In the genomic region with DNA sequence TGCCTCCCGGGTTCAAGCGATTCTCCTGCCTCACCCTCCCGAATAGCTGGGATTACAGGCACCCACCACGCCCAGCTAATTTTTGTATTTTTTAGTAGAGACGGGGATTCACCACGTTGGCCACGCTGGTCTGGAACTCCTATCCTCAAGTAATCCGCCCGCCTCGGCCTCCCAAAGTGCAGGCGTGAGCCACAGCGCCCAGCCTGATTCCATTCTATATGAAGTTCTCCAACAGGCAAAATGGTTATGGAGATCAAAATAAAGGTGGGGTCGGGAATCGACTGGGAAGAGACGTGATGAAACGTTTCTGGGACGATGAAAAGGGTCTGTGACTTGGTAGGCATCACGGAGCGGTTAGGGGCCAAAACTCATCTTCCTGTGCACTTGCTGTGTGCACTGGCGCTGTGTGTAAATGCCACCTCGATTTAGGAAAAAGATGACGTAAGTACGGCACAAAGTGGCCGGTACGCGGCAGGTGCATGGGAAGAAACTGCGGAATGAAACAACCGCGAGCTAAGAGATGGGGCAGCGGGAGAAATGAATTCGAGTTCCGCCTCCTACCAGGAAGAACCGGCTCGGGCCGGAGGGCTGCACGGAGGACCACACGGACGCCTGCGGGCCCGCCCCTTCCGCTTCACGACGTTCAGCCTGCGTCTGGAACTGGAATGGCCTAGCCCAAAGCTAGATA, we compare ENCODE assay signal across 8 cellular contexts.
DNase-seq lines count a peak whose midpoint lies in the region; ATAC-seq and TF ChIP-seq lines count a peak whose summit lies in the region.

No MANE protein-coding gene starts in this region.

- H3K4me3 Mint-ChIP-seq in nephron = peak overlapping the region; percentile 93 to 98 (median 98)

- peak; percentile 50 for ATAC-seq in GM21619 (IDR thresholded peaks at IDR 0.05; ENCODE audit: unreplicated experiment)
- peak; percentile 60 for ATAC-seq in RWPE2 (ENCODE audit: low read depth)
- peak; percentile 73 for ATAC-seq in stimulated activated naive CD8-positive, alpha-beta T cell treated with anti-CD3 and anti-CD28 coated beads, Interleukin-15, Interleukin-2, amounts not matched to agents 100 U/mL and 50 U/mL, for 24 hours

- no peak for TF ChIP-seq CTCF in RWPE2 (IDR thresholded peaks at IDR 0.05; ENCODE audit: poor library complexity, severe bottlenecking)
- TF ChIP-seq CTCF in fibroblast of pulmonary artery (IDR thresholded peaks at IDR 0.05; ENCODE audit: low read length, missing control alignments) = no peak
- no peak for TF ChIP-seq CTCF in nephron (IDR thresholded peaks at IDR 0.05; ENCODE audit: unreplicated experiment in 3 of 3)

- H3K27ac ChIP-seq in RWPE2 (ENCODE audit: poor library complexity, severe bottlenecking) = peak overlapping the region; percentile 91

- no peaks in the 10 kb centered on the region for H3K27me3 Mint-ChIP-seq in nephron (ENCODE audit: low read depth)

- no peaks in the 10 kb centered on the region for H3K9me3 ChIP-seq in RWPE2 (ENCODE audit: severe bottlenecking)

- H3K9me3 Mint-ChIP-seq in nephron = no peaks in the 10 kb centered on the region

- no peaks in the 10 kb centered on the region for H3K27me3 ChIP-seq in RWPE2 (ENCODE audit: insufficient read depth, poor library complexity, severe bottlenecking)

- in situ Hi-C loops in KBM-7 (cut with MboI; ENCODE audit: low pct_unique_long_range_greater_than_20kb, low sequenced_read_pairs) = no loop called here

- peak; percentile 75 for DNase-seq in DMS153 (lab: John Stamatoyannopoulos, UW)
- peak; percentile 97 for DNase-seq in KBM-7
- peak; percentile 93 for DNase-seq in RWPE2 (ENCODE audit: low spot score)
- peak; percentile 86 for DNase-seq in activated T-helper 9 cell treated with anti-CD3 and anti-CD28 coated beads, Interleukin-2, amount 50 U/mL, for 16 hours (ENCODE audit: low read depth)
- DNase-seq in fibroblast of pulmonary artery (ENCODE audit: low read depth) = peak; percentile 95
- DNase-seq in stimulated activated naive CD8-positive, alpha-beta T cell treated with anti-CD3 and anti-CD28 coated beads, Interleukin-15, Interleukin-2, amounts not matched to agents 100 U/mL and 50 U/mL, for 24 hours = peak; percentile 91

- H3K36me3 Mint-ChIP-seq in nephron (ENCODE audit: low read depth) = peaks cover 5% of the 10 kb centered on the region

- peak overlapping the region; percentile 100 for H3K27ac Mint-ChIP-seq in nephron

- H3K4me1 Mint-ChIP-seq in nephron = peaks cover 22% of the 10 kb centered on the region

- peaks cover 7% of the 10 kb centered on the region for H3K4me1 ChIP-seq in RWPE2 (ENCODE audit: insufficient read depth, poor library complexity, severe bottlenecking)

- peak overlapping the region; percentile 67 for H3K4me3 ChIP-seq in RWPE2 (ENCODE audit: severe bottlenecking)
- peak overlapping the region; percentile 99 for H3K4me3 ChIP-seq in fibroblast of pulmonary artery (replicated peaks; ENCODE audit: low read depth, low read length)

- peaks cover 41% of the 10 kb centered on the region for H3K36me3 ChIP-seq in RWPE2 (ENCODE audit: low read depth)

Comparison
In these comparisons a context has a peak if more than half of its experiments do, and no peak if none do; other contexts are left out.
1. Peak in every context shown above with its lines: DNase-seq, ATAC-seq, H3K4me3 ChIP-seq and H3K27ac ChIP-seq.